In genomic region chr9:114154597-114155102, GRCh38 we compare ENCODE assay signal across 9 cellular contexts. TPM values are rescaled to one million over a fixed set of nuclear protein-coding genes. Genes with fewer than 3 reads are reported as not detected.
A peak's percentile ranks its signal among the peaks of the same experiment; 100 is the strongest.
DNase-seq lines count a peak whose midpoint lies in the region; ATAC-seq and TF ChIP-seq lines count a peak whose summit lies in the region.
"Had no signal": no experiment of that assay in that cellular context is flagged by ENCODE, and none has a peak within 500 bp of the region (broad histone marks: within the 10 kb centered on the region; RNA-seq: fewer than 3 reads in every experiment).

No MANE protein-coding gene starts in this region.

- H3K27me3 Mint-ChIP-seq in activated naive CD4-positive, alpha-beta T cell treated with anti-CD3 and anti-CD28 coated beads for 36 hours (ENCODE audit: low read depth): peaks cover 35% of the 10 kb centered on the region
- H3K27me3 Mint-ChIP-seq in activated naive CD8-positive, alpha-beta T cell treated with anti-CD3 and anti-CD28 coated beads, Interleukin-2, amount 10 ng/mL, durations not matched to agents 7 days and 5 days: peaks cover 49% of the 10 kb centered on the region

- H3K27ac ChIP-seq in left lung (no peak overlapping the region), subcutaneous abdominal adipose tissue (ENCODE audit: low read depth, low read length) (no peak overlapping the region), RWPE1 (no peak overlapping the region)

- peaks cover 11 to 25% of the 10 kb centered on the region in 2 donors for H3K4me1 ChIP-seq in left lung
- peaks cover 5 to 34% (median 22%) of the 10 kb centered on the region in 5 donors for H3K4me1 ChIP-seq in subcutaneous abdominal adipose tissue (ENCODE audit: control insufficient read depth in 5 of 5, insufficient read depth in 5 of 5, low read length in 5 of 5)

- no peak overlapping the region for H3K9ac ChIP-seq in subcutaneous abdominal adipose tissue (ENCODE audit: low read length in 5 of 5)

- no peak for TF ChIP-seq CTCF in left lung (IDR thresholded peaks at IDR 0.05)
- no peak for TF ChIP-seq CTCF in RWPE1 (conservative IDR thresholded peaks at IDR 0.05; ENCODE audit: low read depth)

- CTCF ChIA-PET in activated naive CD4-positive, alpha-beta T cell treated with anti-CD3 and anti-CD28 coated beads for 36 hours (lab: Charles Lee): interaction anchor here (0.7 to 5.6 kb wide), 9 partner anchors 13 to 152 kb away, joined by 3 to 38 read pairs (median 4); no protein-coding TSS in a partner anchor
- CTCF ChIA-PET in RWPE1 (lab: Yijun Ruan, JAX): interaction anchor here (0.6 to 7.0 kb wide), 25 partner anchors 8 to 188 kb away, joined by 3 to 137 read pairs (median 4); no protein-coding TSS in a partner anchor

- DNase-seq in activated naive CD4-positive, alpha-beta T cell treated with anti-CD3 and anti-CD28 coated beads for 36 hours: no peak
- DNase-seq in activated naive CD4-positive, alpha-beta T cell treated with Interleukin-2 at 50 U/mL for 16 hours: no peak
- DNase-seq in activated naive CD8-positive, alpha-beta T cell treated with anti-CD3 and anti-CD28 coated beads, Interleukin-2, amount 10 ng/mL, durations not matched to agents 7 days and 5 days: no peak
- DNase-seq in left lung: no peak
- no peak for DNase-seq in middle frontal gyrus (ENCODE audit: extremely low spot score, low spot score)
- DNase-seq in NCI-H345 treated with DMSO at 0.1 percent for 48 hours (lab: John Stamatoyannopoulos, UW; ENCODE audit: unreplicated experiment): no peak
- DNase-seq in RWPE1 (ENCODE audit: low spot score): no peak

- H3K36me3 Mint-ChIP-seq in activated naive CD4-positive, alpha-beta T cell treated with anti-CD3 and anti-CD28 coated beads for 36 hours (ENCODE audit: low read depth): no peaks in the 10 kb centered on the region
- no peaks in the 10 kb centered on the region for H3K36me3 Mint-ChIP-seq in activated naive CD8-positive, alpha-beta T cell treated with anti-CD3 and anti-CD28 coated beads, Interleukin-2, amount 10 ng/mL, durations not matched to agents 7 days and 5 days

- no peaks in the 10 kb centered on the region for H3K9me3 ChIP-seq in left lung
- no peaks in the 10 kb centered on the region for H3K9me3 ChIP-seq in subcutaneous abdominal adipose tissue (ENCODE audit: control insufficient read depth in 5 of 5, low read length in 5 of 5)

- POLR2A ChIA-PET in activated naive CD8-positive, alpha-beta T cell treated with anti-CD3 and anti-CD28 coated beads, Interleukin-2, amount 10 ng/mL, durations not matched to agents 7 days and 5 days (lab: Charles Lee): no interaction called here
- POLR2A ChIA-PET in RWPE1 (lab: Yijun Ruan, JAX; ENCODE audit: low non-redundant PET): no interaction called here

- intact Hi-C loops in activated naive CD4-positive, alpha-beta T cell treated with anti-CD3 and anti-CD28 coated beads for 36 hours (cut with micrococcal nuclease): loop anchor here (1.0 to 10.0 kb wide), 4 partner anchors 46 to 240 kb away; no protein-coding TSS in a partner anchor
- intact Hi-C loops in left lung (cut with DNase I): loop anchor here in 1 of 2 donors (10.0 kb wide), 1 partner anchor 130 kb away; no protein-coding TSS in a partner anchor

- no peaks in the 10 kb centered on the region for H3K9me3 Mint-ChIP-seq in activated naive CD4-positive, alpha-beta T cell treated with anti-CD3 and anti-CD28 coated beads for 36 hours
- no peaks in the 10 kb centered on the region for H3K9me3 Mint-ChIP-seq in activated naive CD8-positive, alpha-beta T cell treated with anti-CD3 and anti-CD28 coated beads, Interleukin-2, amount 10 ng/mL, durations not matched to agents 7 days and 5 days

- peaks cover 12 to 70% of the 10 kb centered on the region in 2 donors for H3K27me3 ChIP-seq in left lung
- peaks cover 9 to 30% (median 25%) of the 10 kb centered on the region in 5 donors for H3K27me3 ChIP-seq in subcutaneous abdominal adipose tissue (ENCODE audit: control insufficient read depth in 5 of 5, insufficient read depth in 4 of 5, low read length in 5 of 5)

- H3K4me1 Mint-ChIP-seq in activated naive CD4-positive, alpha-beta T cell treated with anti-CD3 and anti-CD28 coated beads for 36 hours (ENCODE audit: low read depth): peaks cover 16% of the 10 kb centered on the region
- peaks cover 11% of the 10 kb centered on the region for H3K4me1 Mint-ChIP-seq in activated naive CD8-positive, alpha-beta T cell treated with anti-CD3 and anti-CD28 coated beads, Interleukin-2, amount 10 ng/mL, durations not matched to agents 7 days and 5 days

- peak overlapping the region; percentile 9 to 47 for H3K4me3 ChIP-seq in left lung
- peak overlapping the region in 3 of 5 donors; percentile 8 to 32 (median 29) for H3K4me3 ChIP-seq in subcutaneous abdominal adipose tissue (ENCODE audit: low read depth in 1 of 5, low read length in 5 of 5)

- H3K27ac Mint-ChIP-seq in activated naive CD4-positive, alpha-beta T cell treated with anti-CD3 and anti-CD28 coated beads for 36 hours: no peak overlapping the region
- no peak overlapping the region for H3K27ac Mint-ChIP-seq in activated naive CD8-positive, alpha-beta T cell treated with anti-CD3 and anti-CD28 coated beads, Interleukin-2, amount 10 ng/mL, durations not matched to agents 7 days and 5 days

- peak overlapping the region; percentile 36 for H3K4me3 Mint-ChIP-seq in activated naive CD4-positive, alpha-beta T cell treated with anti-CD3 and anti-CD28 coated beads for 36 hours
- peak overlapping the region; percentile 61 for H3K4me3 Mint-ChIP-seq in activated naive CD8-positive, alpha-beta T cell treated with anti-CD3 and anti-CD28 coated beads, Interleukin-2, amount 10 ng/mL, durations not matched to agents 7 days and 5 days

- H3K36me3 ChIP-seq in left lung (no peaks in the 10 kb centered on the region), subcutaneous abdominal adipose tissue (ENCODE audit: control insufficient read depth in 5 of 5, insufficient read depth in 5 of 5, low read length in 5 of 5) (no peaks in the 10 kb centered on the region)

- ATAC-seq in activated naive CD8-positive, alpha-beta T cell treated with anti-CD3 and anti-CD28 coated beads, Interleukin-2, amount 10 ng/mL, durations not matched to agents 7 days and 5 days (ENCODE audit: low read depth): no peak
- ATAC-seq in left lung: no peak

RNA-seq across cellular contexts. Expression of gene COL27A1, which starts 0.7 kb away (rescaled TPM):
- 10 to 100 TPM in 1 of 2 experiments, 1 to 10 TPM in 1; 7.0 to 10.6 TPM for total RNA-seq in activated naive CD4-positive, alpha-beta T cell treated with anti-CD3 and anti-CD28 coated beads for 36 hours
- total RNA-seq in activated naive CD8-positive, alpha-beta T cell treated with anti-CD3 and anti-CD28 coated beads, Interleukin-2, amount 10 ng/mL, durations not matched to agents 7 days and 5 days: 1 to 10 TPM; 1.7 to 1.9 TPM
- total RNA-seq in left lung: 10 to 100 TPM; 15.8 to 23.5 TPM

RNA-seq across cellular contexts. Expression of gene KIF12, which starts 55.6 kb away (rescaled TPM):
- not detected for total RNA-seq in activated naive CD4-positive, alpha-beta T cell treated with anti-CD3 and anti-CD28 coated beads for 36 hours
- not detected for total RNA-seq in activated naive CD8-positive, alpha-beta T cell treated with anti-CD3 and anti-CD28 coated beads, Interleukin-2, amount 10 ng/mL, durations not matched to agents 7 days and 5 days
- 1 to 10 TPM; 2.4 to 9.0 TPM for total RNA-seq in left lung
- total RNA-seq: activated CD8-positive, alpha-beta memory T cell treated with anti-CD3 and anti-CD28 coated beads for 36 hours had no signal
